ENCODE assay signal across 21 cellular contexts in the genomic region with DNA sequence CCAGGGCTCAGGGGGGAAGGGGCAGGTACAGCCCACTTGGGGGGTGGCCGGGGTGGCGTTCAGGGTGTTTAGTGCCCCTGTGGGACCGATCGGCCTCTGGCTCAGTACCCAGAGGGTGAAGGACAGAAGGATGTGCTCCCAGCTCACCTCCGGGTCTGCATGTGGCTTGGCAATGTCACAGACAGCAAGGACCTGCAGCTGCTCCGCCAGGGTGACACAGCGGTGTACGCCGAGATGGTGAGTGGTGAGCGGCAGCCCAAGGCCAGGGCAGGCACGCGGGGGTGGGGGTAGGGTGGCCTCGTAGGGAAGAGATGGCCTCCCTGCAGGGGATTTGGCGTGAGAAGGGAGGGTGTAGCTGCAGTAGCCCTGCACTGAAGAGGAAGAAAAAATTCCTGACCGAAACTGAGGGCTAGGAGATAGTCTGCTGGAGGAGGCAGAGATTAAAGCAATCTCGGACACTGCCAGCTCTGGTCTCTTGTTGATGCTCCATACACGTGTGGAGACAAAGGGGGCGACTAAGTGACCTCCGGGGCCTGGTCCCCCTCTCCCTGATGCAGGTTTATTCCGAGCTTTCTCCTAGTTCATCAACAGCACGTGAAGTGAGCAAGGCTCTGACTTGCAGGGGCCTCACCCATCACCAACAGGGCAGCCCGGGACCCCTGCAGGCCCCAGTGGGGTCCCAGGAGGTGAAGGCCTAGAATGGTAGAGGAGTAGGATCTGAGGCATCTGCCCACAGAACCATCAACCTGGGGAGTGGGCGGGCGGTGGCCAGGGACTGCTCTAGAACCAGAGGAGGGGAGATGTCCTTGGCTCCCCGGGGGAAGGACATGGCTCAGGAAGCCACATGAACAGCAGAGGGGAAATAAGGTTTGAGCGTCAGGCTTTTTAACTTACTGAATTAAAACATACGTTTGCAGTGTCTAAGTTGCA. TPM values are rescaled to one million over a fixed set of nuclear protein-coding genes. Genes with fewer than 3 reads are reported as not detected.
"Had no signal": no experiment of that assay in that cellular context is flagged by ENCODE, and none has a peak within 500 bp of the region (broad histone marks: within the 10 kb centered on the region; RNA-seq: fewer than 3 reads in every experiment).

No MANE protein-coding gene starts in this region.

- H3K9me3 Mint-ChIP-seq: activated CD4-positive, alpha-beta T cell treated with anti-CD3 and anti-CD28 coated beads, Interleukin-2, amount 10 ng/mL, durations not matched to agents 24 days and 14 days; activated CD8-positive, alpha-beta T cell treated with anti-CD3 and anti-CD28 coated beads for 36 hours; activated naive CD4-positive, alpha-beta T cell treated with anti-CD3 and anti-CD28 coated beads, Interleukin-2, amount 10 ng/mL, durations not matched to agents 7 days and 5 days; activated T-cell treated with anti-CD3 and anti-CD28 coated beads, Interleukin-2, amount 50 U/mL, for 4 hours; natural killer cell had no signal

- H3K4me1 Mint-ChIP-seq: activated CD4-positive, alpha-beta T cell treated with anti-CD3 and anti-CD28 coated beads, Interleukin-2, amount 10 ng/mL, durations not matched to agents 24 days and 14 days; activated naive CD4-positive, alpha-beta T cell treated with anti-CD3 and anti-CD28 coated beads, Interleukin-2, amount 10 ng/mL, durations not matched to agents 7 days and 5 days; natural killer cell had no signal

- H3K27ac ChIP-seq: coronary artery, tibial artery, vagina had no signal

- DNase-seq: activated CD4-positive, alpha-beta T cell treated with anti-CD3 and anti-CD28 coated beads, Interleukin-2, amount 10 ng/mL, durations not matched to agents 24 days and 14 days; activated CD8-positive, alpha-beta T cell treated with anti-CD3 and anti-CD28 coated beads for 36 hours; activated naive CD4-positive, alpha-beta T cell treated with anti-CD3 and anti-CD28 coated beads, Interleukin-2, amount 10 ng/mL, durations not matched to agents 7 days and 5 days; activated T-cell treated with anti-CD3 and anti-CD28 coated beads, Interleukin-2, amount 50 U/mL, for 4 hours; caudate nucleus; erythroblast; foreskin melanocyte; glutamatergic neuron; hippocampal formation; left colon; natural killer cell; stimulated activated CD4-positive, alpha-beta T cell treated with anti-CD3 and anti-CD28 coated beads, Interleukin-12 subunit alpha, Interleukin-12 subunit beta, amount 100 ng/mL, for 4 hours; stimulated activated CD4-positive, alpha-beta T cell treated with anti-CD3 and anti-CD28 coated beads, Interleukin-1b, Interleukin-23, amount 100 ng/mL, for 48 hours; stimulated activated naive CD8-positive, alpha-beta T cell treated with anti-CD3 and anti-CD28 coated beads, Interleukin-15, Interleukin-2, amounts not matched to agents 100 U/mL and 50 U/mL, for 24 hours; T-helper 1 cell; T1000 had no signal

- H3K4me3 ChIP-seq: coronary artery, lung, tibial artery, vagina had no signal

- FAIRE-seq: endometrium had no signal

- H3K27me3 ChIP-seq: vagina had no signal

- H3K27ac Mint-ChIP-seq: activated CD4-positive, alpha-beta T cell treated with anti-CD3 and anti-CD28 coated beads, Interleukin-2, amount 10 ng/mL, durations not matched to agents 24 days and 14 days; activated CD8-positive, alpha-beta T cell treated with anti-CD3 and anti-CD28 coated beads for 36 hours; natural killer cell had no signal

- H3K36me3 Mint-ChIP-seq: activated naive CD4-positive, alpha-beta T cell treated with anti-CD3 and anti-CD28 coated beads, Interleukin-2, amount 10 ng/mL, durations not matched to agents 7 days and 5 days; natural killer cell had no signal

- ATAC-seq: activated CD8-positive, alpha-beta T cell treated with anti-CD3 and anti-CD28 coated beads for 36 hours; activated T-cell treated with anti-CD3 and anti-CD28 coated beads, Interleukin-2, amount 50 U/mL, for 4 hours; left colon; natural killer cell; stimulated activated naive CD8-positive, alpha-beta T cell treated with anti-CD3 and anti-CD28 coated beads, Interleukin-15, Interleukin-2, amounts not matched to agents 100 U/mL and 50 U/mL, for 24 hours had no signal

- H3K27me3 Mint-ChIP-seq: activated CD4-positive, alpha-beta T cell treated with anti-CD3 and anti-CD28 coated beads, Interleukin-2, amount 10 ng/mL, durations not matched to agents 24 days and 14 days had no signal

- H3K4me3 Mint-ChIP-seq: activated CD4-positive, alpha-beta T cell treated with anti-CD3 and anti-CD28 coated beads, Interleukin-2, amount 10 ng/mL, durations not matched to agents 24 days and 14 days; activated CD8-positive, alpha-beta T cell treated with anti-CD3 and anti-CD28 coated beads for 36 hours; activated naive CD4-positive, alpha-beta T cell treated with anti-CD3 and anti-CD28 coated beads, Interleukin-2, amount 10 ng/mL, durations not matched to agents 7 days and 5 days; activated T-cell treated with anti-CD3 and anti-CD28 coated beads, Interleukin-2, amount 50 U/mL, for 4 hours; natural killer cell had no signal

- H3K9me3 ChIP-seq: tibial artery, vagina had no signal

- H3K36me3 ChIP-seq: tibial artery, vagina had no signal

RNA-seq across cellular contexts. Expression of a gene that starts 45.4 kb away (rescaled TPM):
- total RNA-seq: activated CD4-positive, alpha-beta T cell treated with anti-CD3 and anti-CD28 coated beads, Interleukin-2, amount 10 ng/mL, durations not matched to agents 24 days and 14 days; activated CD8-positive, alpha-beta T cell treated with anti-CD3 and anti-CD28 coated beads for 36 hours; activated T-cell treated with anti-CD3 and anti-CD28 coated beads, Interleukin-2, amount 50 U/mL, for 4 hours; natural killer cell had no signal
